Comparison of ENCODE assay signal across 24 cellular contexts in the genomic region with DNA sequence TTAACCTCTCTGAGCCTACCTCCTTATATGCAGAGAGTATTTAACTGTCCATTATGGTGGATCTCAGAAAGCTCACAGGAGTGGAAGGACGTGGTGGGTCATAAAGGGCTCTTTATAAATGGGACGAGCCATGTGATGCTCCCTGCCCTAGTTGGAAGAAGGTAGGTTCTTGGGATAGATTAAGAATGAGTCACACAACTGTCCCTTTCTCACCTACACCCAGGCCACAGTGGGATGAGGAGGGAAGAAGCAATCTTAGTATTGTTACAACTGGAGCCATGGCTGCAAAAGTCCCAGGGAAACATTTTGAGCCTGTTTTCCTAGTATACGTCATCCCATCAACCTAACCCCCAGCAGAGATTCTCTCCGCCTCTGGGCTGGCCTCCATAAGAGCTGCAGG.
"Had no signal": no experiment of that assay in that cellular context is flagged by ENCODE, and none has a peak within 500 bp of the region (broad histone marks: within the 10 kb centered on the region; RNA-seq: fewer than 3 reads in every experiment).

No MANE protein-coding gene starts in this region.

- H3K4me3 ChIP-seq: adrenal gland had no signal

- H3K9me3 Mint-ChIP-seq: activated CD8-positive, alpha-beta T cell treated with anti-CD3 and anti-CD28 coated beads for 36 hours; activated naive CD4-positive, alpha-beta T cell treated with anti-CD3 and anti-CD28 coated beads, Interleukin-2, amount 10 ng/mL, durations not matched to agents 7 days and 5 days; activated naive CD8-positive, alpha-beta T cell treated with anti-CD3 and anti-CD28 coated beads for 36 hours; activated T-cell treated with anti-CD3 and anti-CD28 coated beads, Interleukin-2, amount 50 U/mL, for 72 hours; activated T-helper 2 cell treated with anti-CD3 and anti-CD28 coated beads, Interferon-gamma antibody, Interleukin-2, Interleukin-4, amounts not matched to agents 10 μg/mL and 5 μg/mL and 100 μg/mL, durations not matched to agents 14 hours and 24 hours and 36 hours had no signal

- H3K27ac Mint-ChIP-seq: activated CD4-positive, alpha-beta T cell treated with anti-CD3 and anti-CD28 coated beads for 36 hours; activated CD8-positive, alpha-beta T cell treated with anti-CD3 and anti-CD28 coated beads for 36 hours; activated naive CD4-positive, alpha-beta T cell treated with anti-CD3 and anti-CD28 coated beads, Interleukin-2, amount 10 ng/mL, durations not matched to agents 7 days and 5 days; activated naive CD8-positive, alpha-beta T cell treated with anti-CD3 and anti-CD28 coated beads for 36 hours; activated T-cell treated with anti-CD3 and anti-CD28 coated beads, Interleukin-2, amount 50 U/mL, for 72 hours; activated T-helper 2 cell treated with anti-CD3 and anti-CD28 coated beads, Interferon-gamma antibody, Interleukin-2, Interleukin-4, amounts not matched to agents 10 μg/mL and 5 μg/mL and 100 μg/mL, durations not matched to agents 14 hours and 24 hours and 36 hours had no signal

- H3K4me2 ChIP-seq: KMS-11 had no signal

- H3K9ac ChIP-seq: KMS-11 had no signal

- H3K4me1 ChIP-seq: adrenal gland had no signal

- ATAC-seq: activated CD4-positive, alpha-beta T cell treated with anti-CD3 and anti-CD28 coated beads for 36 hours; activated CD8-positive, alpha-beta T cell treated with anti-CD3 and anti-CD28 coated beads for 36 hours; activated T-cell treated with anti-CD3 and anti-CD28 coated beads, Interleukin-2, amount 50 U/mL, for 72 hours had no signal

- H3K36me3 ChIP-seq: adrenal gland, WERI-Rb-1 had no signal

- DNase-seq: activated CD4-positive, alpha-beta T cell treated with anti-CD3 and anti-CD28 coated beads for 36 hours; activated CD8-positive, alpha-beta memory T cell treated with anti-CD3 and anti-CD28 coated beads, Interleukin-2, amount 50 U/mL, for 4 hours; activated CD8-positive, alpha-beta T cell treated with anti-CD3 and anti-CD28 coated beads for 36 hours; activated gamma-delta T cell treated with Interleukin-2 at 50 U/mL for 16 hours; activated naive CD4-positive, alpha-beta T cell treated with anti-CD3 and anti-CD28 coated beads, Interleukin-2, amount 10 ng/mL, durations not matched to agents 7 days and 5 days; activated naive CD8-positive, alpha-beta T cell treated with anti-CD3 and anti-CD28 coated beads for 36 hours; activated T-cell treated with anti-CD3 and anti-CD28 coated beads, Interleukin-2, amount 50 U/mL, for 72 hours; adrenal gland; anterior cingulate cortex; central memory CD4-positive, alpha-beta T cell; MM.1S; NCI-H1105; NCI-H1436; NCI-H1694 treated with DMSO at 0.1 percent for 48 hours; NCI-H2029 treated with DMSO at 0.1 percent for 48 hours; NCI-H510A treated with DMSO at 0.1 percent for 48 hours; NCI-H69; NK-92 treated with Interleukin-12 subunit alpha and Interleukin-12 subunit beta, amount 100 ng/mL, for 24 hours; OCI-M1; SIG-M5; T-helper 1 cell; WERI-Rb-1 had no signal

- H3K27ac ChIP-seq: adrenal gland, KMS-11, WERI-Rb-1 had no signal

- H3K4me1 Mint-ChIP-seq: activated CD4-positive, alpha-beta T cell treated with anti-CD3 and anti-CD28 coated beads for 36 hours; activated naive CD4-positive, alpha-beta T cell treated with anti-CD3 and anti-CD28 coated beads, Interleukin-2, amount 10 ng/mL, durations not matched to agents 7 days and 5 days; activated naive CD8-positive, alpha-beta T cell treated with anti-CD3 and anti-CD28 coated beads for 36 hours had no signal

- H3K36me3 Mint-ChIP-seq: activated naive CD4-positive, alpha-beta T cell treated with anti-CD3 and anti-CD28 coated beads, Interleukin-2, amount 10 ng/mL, durations not matched to agents 7 days and 5 days; activated naive CD8-positive, alpha-beta T cell treated with anti-CD3 and anti-CD28 coated beads for 36 hours had no signal

- H3K27me3 ChIP-seq: adrenal gland had no signal

- H3K4me3 Mint-ChIP-seq: activated CD4-positive, alpha-beta T cell treated with anti-CD3 and anti-CD28 coated beads for 36 hours; activated CD8-positive, alpha-beta T cell treated with anti-CD3 and anti-CD28 coated beads for 36 hours; activated naive CD4-positive, alpha-beta T cell treated with anti-CD3 and anti-CD28 coated beads, Interleukin-2, amount 10 ng/mL, durations not matched to agents 7 days and 5 days; activated naive CD8-positive, alpha-beta T cell treated with anti-CD3 and anti-CD28 coated beads for 36 hours; activated T-cell treated with anti-CD3 and anti-CD28 coated beads, Interleukin-2, amount 50 U/mL, for 72 hours had no signal

- H3K9me3 ChIP-seq: adrenal gland had no signal
